8 cellular contexts compared by ENCODE assay signal in the genomic region with DNA sequence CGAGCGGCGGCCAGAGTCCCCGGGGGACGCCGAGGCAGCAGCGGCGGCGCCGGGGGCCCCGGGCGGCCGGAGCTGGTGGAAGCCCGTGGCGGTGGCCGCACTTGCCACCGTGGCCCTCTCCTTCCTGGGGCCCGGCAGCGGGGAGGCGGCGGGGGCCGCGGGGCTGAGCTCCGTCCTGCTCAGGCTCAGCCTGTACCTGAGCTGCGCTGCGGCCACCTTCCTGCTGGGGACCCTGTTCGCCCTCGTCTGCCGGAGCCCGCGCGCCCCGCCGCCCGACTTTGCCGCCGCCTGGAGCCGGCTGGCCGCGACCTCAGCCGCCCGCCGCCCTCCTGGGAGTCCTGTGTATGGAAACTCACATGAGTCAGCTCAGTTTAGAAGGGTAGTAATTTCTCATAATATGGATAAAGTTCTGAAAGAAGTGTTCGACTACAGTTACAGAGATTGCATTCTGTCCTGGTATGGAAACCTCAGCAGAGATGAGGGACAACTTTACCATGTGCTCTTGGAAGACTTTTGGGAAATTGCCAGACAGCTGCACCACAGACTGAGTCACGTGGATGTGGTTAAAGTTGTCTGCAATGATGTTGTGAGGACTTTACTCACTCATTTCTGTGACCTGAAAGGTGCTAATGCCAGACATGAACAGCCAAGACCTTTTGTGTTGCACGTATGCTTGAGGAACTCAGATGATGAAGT.
A peak's percentile ranks its signal among the peaks of the same experiment; 100 is the strongest.
DNase-seq lines count a peak whose midpoint lies in the region; ATAC-seq and TF ChIP-seq lines count a peak whose summit lies in the region.
"Not testable (repeated sequence)": the region's sequence is repeated elsewhere in the genome, so short reads cannot be mapped to it uniquely, and the experiment has no call there.

No MANE protein-coding gene starts in this region.

- peak overlapping the region; percentile 79 for H3K27ac Mint-ChIP-seq in activated T-cell treated with anti-CD3 and anti-CD28 coated beads, Interleukin-2, amount 50 U/mL, for 24 hours

- not testable (repeated sequence) for H3K27me3 ChIP-seq in BE2C; lower lobe of right lung (ENCODE audit: low read depth)

- H3K27ac ChIP-seq in lower lobe of right lung = not testable (repeated sequence)

- H3K36me3 Mint-ChIP-seq in activated T-cell treated with anti-CD3 and anti-CD28 coated beads, Interleukin-2, amount 50 U/mL, for 24 hours (ENCODE audit: low read depth) = not testable (repeated sequence)

- H3K4me3 ChIP-seq in BE2C (ENCODE audit: low read depth, low read length) = peak overlapping the region; percentile 28
- peak overlapping the region; percentile 7 for H3K4me3 ChIP-seq in epithelial cell of esophagus (ENCODE audit: low read length)
- peak overlapping the region; percentile 45 for H3K4me3 ChIP-seq in lower lobe of right lung

- peak; percentile 78 for DNase-seq in BE2C
- peak; percentile 70 for DNase-seq in OCI-M1 (lab: John Stamatoyannopoulos, UW)
- peak; percentile 73 for DNase-seq in activated T-cell treated with anti-CD3 and anti-CD28 coated beads, Interleukin-2, amount 50 U/mL, for 24 hours
- peak; percentile 54 for DNase-seq in epithelial cell of esophagus (ENCODE audit: low read depth)
- DNase-seq in lower lobe of right lung = peak; percentile 55
- DNase-seq in stimulated activated CD4-positive, alpha-beta T cell treated with anti-CD3 and anti-CD28 coated beads, Interleukin-4, amount 100 ng/mL, for 4 hours = peak; percentile 40 to 45

- not testable (repeated sequence) for H3K9me3 Mint-ChIP-seq in activated T-cell treated with anti-CD3 and anti-CD28 coated beads, Interleukin-2, amount 50 U/mL, for 24 hours

- intact Hi-C loops in lower lobe of right lung (cut with DNase I) = not testable (repeated sequence)

- not testable (repeated sequence) for H3K27me3 Mint-ChIP-seq in activated T-cell treated with anti-CD3 and anti-CD28 coated beads, Interleukin-2, amount 50 U/mL, for 24 hours

- H3K4me1 ChIP-seq in BE2C, lower lobe of right lung: not testable (repeated sequence)

- peak; percentile 61 for ATAC-seq in GM19463 (IDR thresholded peaks at IDR 0.05; ENCODE audit: unreplicated experiment)
- peak; percentile 70 for ATAC-seq in HG03354 (IDR thresholded peaks at IDR 0.05; ENCODE audit: poor library complexity, severe bottlenecking, unreplicated experiment)
- ATAC-seq in lower lobe of right lung = peak; percentile 82 to 84

- H3K36me3 ChIP-seq in BE2C, lower lobe of right lung: not testable (repeated sequence)

- H3K4me1 Mint-ChIP-seq in activated T-cell treated with anti-CD3 and anti-CD28 coated beads, Interleukin-2, amount 50 U/mL, for 24 hours (ENCODE audit: low read depth) = peaks cover 21% of the 10 kb centered on the region

- not testable (repeated sequence) for TF ChIP-seq CTCF in BE2C (IDR thresholded peaks at IDR 0.05; ENCODE audit: low read depth, low read length); epithelial cell of esophagus (IDR thresholded peaks at IDR 0.05; ENCODE audit: insufficient read depth, low read depth, low read length, missing control alignments); lower lobe of right lung (IDR thresholded peaks at IDR 0.05)

- peak overlapping the region; percentile 56 for H3K4me3 Mint-ChIP-seq in activated T-cell treated with anti-CD3 and anti-CD28 coated beads, Interleukin-2, amount 50 U/mL, for 24 hours

- not testable (repeated sequence) for H3K9me3 ChIP-seq in BE2C, lower lobe of right lung
